Comparison of ENCODE assay signal across 14 cellular contexts in genomic region chr10:95408148-95408930, GRCh38.
DNase-seq lines count a peak whose midpoint lies in the region; ATAC-seq and TF ChIP-seq lines count a peak whose summit lies in the region.
"Had no signal": no experiment of that assay in that cellular context is flagged by ENCODE, and none has a peak within 500 bp of the region (broad histone marks: within the 10 kb centered on the region; RNA-seq: fewer than 3 reads in every experiment).

No MANE protein-coding gene starts in this region.

- H3K4me1 Mint-ChIP-seq in nephron progenitor cell = peaks cover 19% of the 10 kb centered on the region

- H3K27ac Mint-ChIP-seq in nephron progenitor cell = no peak overlapping the region
- H3K27ac Mint-ChIP-seq: activated T-cell treated with anti-CD3 and anti-CD28 coated beads, Interleukin-2, amount 50 U/mL, for 24 hours had no signal

- no peak for TF ChIP-seq POLR2A in Peyer's patch (IDR thresholded peaks at IDR 0.05)

- H3K27ac ChIP-seq in ACC112 (ENCODE audit: low read depth, low read length) (peak overlapping the region; percentile 24; the same call in 1 of the 2 replicates), Peyer's patch (peak overlapping the region in 3 of 4 donors; percentile 31 to 73 (median 44)), foreskin keratinocyte (no peak overlapping the region), rectal smooth muscle tissue (ENCODE audit: low read depth, low read length) (peak overlapping the region; percentile 80)
- H3K27ac ChIP-seq: epithelial cell of prostate had no signal

- H3K79me2 ChIP-seq in ACC112 (ENCODE audit: control insufficient read depth, insufficient read depth, low read length, unreplicated experiment) = no peaks in the 10 kb centered on the region

- DNase-seq in Peyer's patch (no peak), foreskin keratinocyte (peak in 1 of 2 donors; percentile 45), NCI-H2081 treated with DMSO at 0.1 percent for 48 hours (lab: John Stamatoyannopoulos, UW) (no peak), nephron progenitor cell (no peak), islet precursor cell (no peak), NAMALWA (ENCODE audit: low spot score) (no peak)
- DNase-seq: activated T-cell treated with anti-CD3 and anti-CD28 coated beads, Interleukin-2, amount 50 U/mL, for 24 hours; GDM1; MM.1S; NCI-H345; occipital lobe had no signal

- H3K4me1 ChIP-seq in ACC112 (ENCODE audit: control insufficient read depth, insufficient read depth, low read length, unreplicated experiment) (peaks cover 4% of the 10 kb centered on the region), Peyer's patch (peaks cover 0 to 18% (median 0%) of the 10 kb centered on the region in 4 donors), foreskin keratinocyte (peaks cover 8% of the 10 kb centered on the region), rectal smooth muscle tissue (ENCODE audit: control insufficient read depth, insufficient read depth, low read length) (peaks cover 41% of the 10 kb centered on the region)

- H3K36me3 ChIP-seq in ACC112 (ENCODE audit: insufficient read depth, low read length) (no peaks in the 10 kb centered on the region), Peyer's patch (no peaks in the 10 kb centered on the region), rectal smooth muscle tissue (ENCODE audit: control insufficient read depth, insufficient read depth, low read length) (peaks cover 3% of the 10 kb centered on the region)

- H3K4me3 Mint-ChIP-seq in nephron progenitor cell = no peak overlapping the region
- H3K4me3 Mint-ChIP-seq: activated T-cell treated with anti-CD3 and anti-CD28 coated beads, Interleukin-2, amount 50 U/mL, for 24 hours had no signal

- TF ChIP-seq CTCF in Peyer's patch (IDR thresholded peaks at IDR 0.05) (no peak), foreskin keratinocyte (conservative IDR thresholded peaks at IDR 0.05) (no peak), nephron progenitor cell (IDR thresholded peaks at IDR 0.05) (no peak)

- H3K9ac ChIP-seq in rectal smooth muscle tissue (ENCODE audit: low read length) = no peak overlapping the region

- ATAC-seq in foreskin keratinocyte = peak; percentile 74

- no peaks in the 10 kb centered on the region for H3K36me3 Mint-ChIP-seq in nephron progenitor cell (ENCODE audit: low read depth)

- H3K9me3 ChIP-seq in Peyer's patch = no peaks in the 10 kb centered on the region

- peaks cover 3% of the 10 kb centered on the region for H3K27me3 Mint-ChIP-seq in nephron progenitor cell (ENCODE audit: low read depth, poor library complexity)
- H3K27me3 Mint-ChIP-seq: activated T-cell treated with anti-CD3 and anti-CD28 coated beads, Interleukin-2, amount 50 U/mL, for 24 hours had no signal

- H3K27me3 ChIP-seq in ACC112 (ENCODE audit: insufficient read depth, low read length) (peaks cover 45% of the 10 kb centered on the region), Peyer's patch (no peaks in the 10 kb centered on the region), foreskin keratinocyte (no peaks in the 10 kb centered on the region), rectal smooth muscle tissue (ENCODE audit: control insufficient read depth, insufficient read depth, low read length) (no peaks in the 10 kb centered on the region)

- no peak overlapping the region for H3K4me3 ChIP-seq in ACC112 (ENCODE audit: low read depth, low read length)
- H3K4me3 ChIP-seq in Peyer's patch = no peak overlapping the region
- no peak overlapping the region for H3K4me3 ChIP-seq in rectal smooth muscle tissue (ENCODE audit: low read length)

- no peaks in the 10 kb centered on the region for H3K9me3 Mint-ChIP-seq in nephron progenitor cell
- H3K9me3 Mint-ChIP-seq: activated T-cell treated with anti-CD3 and anti-CD28 coated beads, Interleukin-2, amount 50 U/mL, for 24 hours had no signal

- no peak overlapping the region for H2AFZ ChIP-seq in ACC112 (ENCODE audit: low read length, unreplicated experiment)
